In genomic region chr4:183398298-183399129, GRCh38 we compare ENCODE assay signal across 8 cellular contexts. TPM values are rescaled to one million over a fixed set of nuclear protein-coding genes. Genes with fewer than 3 reads are reported as not detected.
DNase-seq lines count a peak whose midpoint lies in the region; ATAC-seq and TF ChIP-seq lines count a peak whose summit lies in the region.

No MANE protein-coding gene starts in this region.

- TF ChIP-seq CTCF in epithelial cell of proximal tubule (conservative IDR thresholded peaks at IDR 0.05; ENCODE audit: low read depth, low read length) (peak; percentile 67), mucosa of descending colon (IDR thresholded peaks at IDR 0.05) (peak; percentile 68)

- intact Hi-C loops in mucosa of descending colon (cut with DNase I, micrococcal nuclease): no loop called here

- no peaks in the 10 kb centered on the region for H3K36me3 ChIP-seq in ACC112 (ENCODE audit: insufficient read depth, low read length)
- no peaks in the 10 kb centered on the region for H3K36me3 ChIP-seq in mucosa of descending colon (ENCODE audit: low read depth)

- ATAC-seq in GM18517 (IDR thresholded peaks at IDR 0.05; ENCODE audit: unreplicated experiment) (peak; percentile 89), HG03045 (IDR thresholded peaks at IDR 0.05; ENCODE audit: unreplicated experiment) (peak; percentile 89), mucosa of descending colon (peak; percentile 97)

- H3K4me1 ChIP-seq in ACC112 (ENCODE audit: control insufficient read depth, insufficient read depth, low read length, unreplicated experiment) (peaks cover 14% of the 10 kb centered on the region), mucosa of descending colon (ENCODE audit: low read depth) (no peaks in the 10 kb centered on the region)

- no peaks in the 10 kb centered on the region for H3K79me2 ChIP-seq in ACC112 (ENCODE audit: control insufficient read depth, insufficient read depth, low read length, unreplicated experiment)

- H2AFZ ChIP-seq in ACC112 (ENCODE audit: low read length, unreplicated experiment): peak overlapping the region; percentile 98

- peak overlapping the region; percentile 82 for H3K4me3 ChIP-seq in ACC112 (ENCODE audit: low read depth, low read length)
- H3K4me3 ChIP-seq in epithelial cell of proximal tubule (ENCODE audit: low read depth, low read length): peak overlapping the region; percentile 56
- peak overlapping the region; percentile 0 for H3K4me3 ChIP-seq in mucosa of descending colon

- no peaks in the 10 kb centered on the region for H3K9me3 ChIP-seq in mucosa of descending colon

- DNase-seq in NCI-H748 (lab: John Stamatoyannopoulos, UW; ENCODE audit: unreplicated experiment) (peak; percentile 70), activated T-cell treated with anti-CD3 and anti-CD28 coated beads for 1 hour (ENCODE audit: low read depth) (peak; percentile 51), epithelial cell of proximal tubule (ENCODE audit: low read depth) (no peak), mucosa of descending colon (peak; percentile 75 to 84 (median 81))
- DNase-seq in stimulated activated CD8-positive, alpha-beta memory T cell treated with anti-CD3 and anti-CD28 coated beads, Interleukin-2, amount 100 ng/mL, for 48 hours (ENCODE audit: low read depth in 2 of 2): peak; percentile 55

- H3K27ac ChIP-seq in ACC112 (ENCODE audit: low read depth, low read length): no peak overlapping the region

- no peaks in the 10 kb centered on the region for H3K27me3 ChIP-seq in ACC112 (ENCODE audit: insufficient read depth, low read length)

RNA-seq across cellular contexts. Expression of gene CDKN2AIP, which starts 45.9 kb away (rescaled TPM):
- 25.5 and 36.8 TPM in 2 replicates for total RNA-seq in epithelial cell of proximal tubule
- 10 to 100 TPM; 16.2 to 20.4 (median 18.9) TPM for total RNA-seq in mucosa of descending colon

Comparison
In these comparisons a context has a peak if more than half of its experiments do, and no peak if none do; other contexts are left out.
1. H3K4me3 ChIP-seq: peak in every context shown above with its lines; median percentile 82 in ACC112; 56 in epithelial cell of proximal tubule; 0 in mucosa of descending colon.